ENCODE assay signal across 8 cellular contexts in the genomic region with DNA sequence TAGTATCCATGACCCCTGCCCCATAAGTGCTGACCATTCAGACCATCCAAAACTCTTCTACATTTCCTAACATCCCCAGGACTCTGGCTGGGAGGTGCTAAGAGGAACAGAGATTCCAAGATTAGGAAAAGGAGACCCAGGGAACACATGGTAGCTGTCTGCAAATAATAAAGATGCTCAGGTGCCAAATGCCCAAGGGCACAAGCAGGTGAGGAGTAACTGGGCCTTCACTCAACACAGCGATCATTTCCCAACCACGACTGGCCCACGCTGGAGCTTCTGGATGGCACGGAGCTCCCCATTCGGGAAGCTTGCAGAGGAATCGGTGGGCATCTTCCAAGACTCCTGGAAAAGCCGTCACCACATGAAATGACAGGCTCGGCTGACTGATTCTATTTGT.
"Had no signal": no experiment of that assay in that cellular context is flagged by ENCODE, and none has a peak within 500 bp of the region (broad histone marks: within the 10 kb centered on the region; RNA-seq: fewer than 3 reads in every experiment).

No MANE protein-coding gene starts in this region.

- DNase-seq: GDM1, GF-D8 had no signal

- FAIRE-seq: G401.6, GM12878, GM12891, GM12892, GM18507, GM19239 had no signal

- H3K4me3 ChIP-seq: GM12878 had no signal

- ATAC-seq: GM12878 had no signal
